ENCODE assay signal across 27 cellular contexts in the genomic region with DNA sequence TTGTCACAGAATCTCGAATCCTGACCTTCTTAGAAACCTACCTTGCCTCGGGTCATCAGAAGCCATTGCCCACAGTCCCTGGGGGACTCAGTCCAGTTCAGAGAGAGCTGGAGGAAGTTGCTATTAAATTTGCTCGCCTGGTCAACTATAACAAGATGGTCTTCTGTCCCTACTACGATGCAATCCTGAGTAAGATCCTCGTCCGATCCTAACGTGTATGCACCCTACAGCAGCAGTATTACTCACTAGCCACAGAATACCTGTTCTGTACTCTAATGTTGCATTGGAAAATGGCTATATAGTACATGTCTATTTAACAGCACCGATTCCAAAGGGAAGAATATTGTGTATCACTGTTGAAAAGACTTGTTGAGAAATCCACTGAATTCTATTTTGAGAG.
"Had no signal": no experiment of that assay in that cellular context is flagged by ENCODE, and none has a peak within 500 bp of the region (broad histone marks: within the 10 kb centered on the region; RNA-seq: fewer than 3 reads in every experiment).

No MANE protein-coding gene starts in this region.

- H3K4me1 Mint-ChIP-seq: activated CD4-positive, alpha-beta memory T cell treated with anti-CD3 and anti-CD28 coated beads, Interleukin-2, amount 10 ng/mL, durations not matched to agents 7 days and 5 days; activated CD4-positive, alpha-beta T cell treated with anti-CD3 and anti-CD28 coated beads for 36 hours; activated CD4-positive, alpha-beta T cell treated with anti-CD3 and anti-CD28 coated beads, Interleukin-2, amount 10 ng/mL, durations not matched to agents 24 days and 14 days had no signal

- DNase-seq: activated CD4-positive, alpha-beta memory T cell treated with anti-CD3 and anti-CD28 coated beads, Interleukin-2, amount 10 ng/mL, durations not matched to agents 7 days and 5 days; activated CD4-positive, alpha-beta T cell treated with anti-CD3 and anti-CD28 coated beads for 36 hours; activated CD4-positive, alpha-beta T cell treated with anti-CD3 and anti-CD28 coated beads, Interleukin-2, amount 10 ng/mL, durations not matched to agents 24 days and 14 days; activated CD4-positive, CD25-positive, alpha-beta regulatory T cell; activated CD4-positive, CD25-positive, alpha-beta regulatory T cell treated with anti-CD3 and anti-CD28 coated beads, Interleukin-2, amount 50 U/mL, for 72 hours; activated CD8-positive, alpha-beta memory T cell treated with anti-CD3 and anti-CD28 coated beads, Interleukin-2, amount 50 U/mL, for 48 hours; activated effector memory CD4-positive, alpha-beta T cell treated with Interleukin-2 at 50 U/mL for 16 hours; activated gamma-delta T cell treated with Interleukin-2 at 50 U/mL for 16 hours; activated naive CD4-positive, alpha-beta T cell treated with anti-CD3 and anti-CD28 coated beads, Interleukin-2, amount 50 U/mL, for 16 hours; activated naive CD4-positive, alpha-beta T cell treated with Interleukin-2 at 50 U/mL for 16 hours; activated T-cell treated with anti-CD3 and anti-CD28 coated beads for 4 hours; activated T-cell treated with anti-CD3 and anti-CD28 coated beads, Interleukin-2, amount 50 U/mL, for 24 hours; activated T-cell treated with anti-CD3 and anti-CD28 coated beads, Interleukin-2, amount 50 U/mL, for 72 hours; amniotic stem cell; anterior cingulate cortex; body of pancreas; caudate nucleus; cortex of kidney; dermis blood vessel endothelial cell; effector CD4-positive, alpha-beta T cell; effector memory CD8-positive, alpha-beta T cell; esophagus squamous epithelium; foreskin melanocyte; hippocampal formation; T-helper 2 cell had no signal

- H3K27ac Mint-ChIP-seq: activated CD4-positive, alpha-beta memory T cell treated with anti-CD3 and anti-CD28 coated beads, Interleukin-2, amount 10 ng/mL, durations not matched to agents 7 days and 5 days; activated CD4-positive, alpha-beta T cell treated with anti-CD3 and anti-CD28 coated beads for 36 hours; activated CD4-positive, alpha-beta T cell treated with anti-CD3 and anti-CD28 coated beads, Interleukin-2, amount 10 ng/mL, durations not matched to agents 24 days and 14 days; activated naive CD8-positive, alpha-beta T cell; activated T-cell treated with anti-CD3 and anti-CD28 coated beads, Interleukin-2, amount 50 U/mL, for 24 hours had no signal

- H3K9me3 ChIP-seq: body of pancreas, esophagus squamous epithelium, gastroesophageal sphincter had no signal

- H3K27me3 Mint-ChIP-seq: activated CD4-positive, alpha-beta memory T cell treated with anti-CD3 and anti-CD28 coated beads, Interleukin-2, amount 10 ng/mL, durations not matched to agents 7 days and 5 days; activated CD4-positive, alpha-beta T cell treated with anti-CD3 and anti-CD28 coated beads for 36 hours; activated CD4-positive, alpha-beta T cell treated with anti-CD3 and anti-CD28 coated beads, Interleukin-2, amount 10 ng/mL, durations not matched to agents 24 days and 14 days; activated naive CD8-positive, alpha-beta T cell; activated T-cell treated with anti-CD3 and anti-CD28 coated beads, Interleukin-2, amount 50 U/mL, for 24 hours; effector memory CD8-positive, alpha-beta T cell had no signal

- H3K9me3 Mint-ChIP-seq: activated CD4-positive, alpha-beta memory T cell treated with anti-CD3 and anti-CD28 coated beads, Interleukin-2, amount 10 ng/mL, durations not matched to agents 7 days and 5 days; activated CD4-positive, alpha-beta T cell treated with anti-CD3 and anti-CD28 coated beads, Interleukin-2, amount 10 ng/mL, durations not matched to agents 24 days and 14 days; activated T-cell treated with anti-CD3 and anti-CD28 coated beads, Interleukin-2, amount 50 U/mL, for 24 hours; activated T-cell treated with anti-CD3 and anti-CD28 coated beads, Interleukin-2, amount 50 U/mL, for 72 hours; effector memory CD8-positive, alpha-beta T cell had no signal

- H3K27ac ChIP-seq: body of pancreas, esophagus squamous epithelium, gastroesophageal sphincter had no signal

- H3K4me3 ChIP-seq: body of pancreas, esophagus squamous epithelium, gastroesophageal sphincter had no signal

- ATAC-seq: activated CD4-positive, alpha-beta T cell treated with anti-CD3 and anti-CD28 coated beads for 36 hours; activated T-cell treated with anti-CD3 and anti-CD28 coated beads, Interleukin-2, amount 50 U/mL, for 72 hours; body of pancreas; effector memory CD8-positive, alpha-beta T cell; gastroesophageal sphincter had no signal

- H3K4me1 ChIP-seq: body of pancreas, gastroesophageal sphincter had no signal

- H3K27me3 ChIP-seq: body of pancreas, esophagus squamous epithelium, gastroesophageal sphincter had no signal

- H3K4me3 Mint-ChIP-seq: activated CD4-positive, alpha-beta memory T cell treated with anti-CD3 and anti-CD28 coated beads, Interleukin-2, amount 10 ng/mL, durations not matched to agents 7 days and 5 days; activated CD4-positive, alpha-beta T cell treated with anti-CD3 and anti-CD28 coated beads for 36 hours; activated CD4-positive, alpha-beta T cell treated with anti-CD3 and anti-CD28 coated beads, Interleukin-2, amount 10 ng/mL, durations not matched to agents 24 days and 14 days; activated naive CD8-positive, alpha-beta T cell; activated T-cell treated with anti-CD3 and anti-CD28 coated beads, Interleukin-2, amount 50 U/mL, for 24 hours; activated T-cell treated with anti-CD3 and anti-CD28 coated beads, Interleukin-2, amount 50 U/mL, for 72 hours; effector memory CD8-positive, alpha-beta T cell had no signal
